1 cellular context compared by ENCODE assay signal in genomic region chr5:43313035-43313853, GRCh38.
TF ChIP-seq lines count a peak whose summit lies in the region.

Gene HMGCS1, minus strand, starts transcription at chr5:43313412. Its CDS starts 14,447 bp downstream, at chr5:43298965.

TF ChIP-seq in A549, 52 proteins besides CTCF, POLR2A, EP300 and RAD21 (continued from another document):
- peak; percentile 63; the same call in 1 of the 2 replicates for TF ChIP-seq HMGXB4 (CRISPR knock-in tag; IDR thresholded peaks at IDR 0.05; ENCODE audit: borderline replicate concordance)
- TF ChIP-seq HOXB13 (CRISPR knock-in tag; IDR thresholded peaks at IDR 0.05; ENCODE audit: low read depth): no peak
- TF ChIP-seq, protein P1, sequence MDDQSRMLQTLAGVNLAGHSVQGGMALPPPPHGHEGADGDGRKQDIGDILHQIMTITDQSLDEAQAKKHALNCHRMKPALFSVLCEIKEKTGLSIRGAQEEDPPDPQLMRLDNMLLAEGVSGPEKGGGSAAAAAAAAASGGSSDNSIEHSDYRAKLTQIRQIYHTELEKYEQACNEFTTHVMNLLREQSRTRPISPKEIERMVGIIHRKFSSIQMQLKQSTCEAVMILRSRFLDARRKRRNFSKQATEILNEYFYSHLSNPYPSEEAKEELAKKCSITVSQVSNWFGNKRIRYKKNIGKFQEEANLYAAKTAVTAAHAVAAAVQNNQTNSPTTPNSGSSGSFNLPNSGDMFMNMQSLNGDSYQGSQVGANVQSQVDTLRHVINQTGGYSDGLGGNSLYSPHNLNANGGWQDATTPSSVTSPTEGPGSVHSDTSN (IDR thresholded peaks at IDR 0.05): peak; percentile 88
- TF ChIP-seq MAFK (IDR thresholded peaks at IDR 0.05; ENCODE audit: partially characterized antibody): no peak
- peak; percentile 85 for TF ChIP-seq RFX5 (IDR thresholded peaks at IDR 0.05)
- TF ChIP-seq, protein P2, sequence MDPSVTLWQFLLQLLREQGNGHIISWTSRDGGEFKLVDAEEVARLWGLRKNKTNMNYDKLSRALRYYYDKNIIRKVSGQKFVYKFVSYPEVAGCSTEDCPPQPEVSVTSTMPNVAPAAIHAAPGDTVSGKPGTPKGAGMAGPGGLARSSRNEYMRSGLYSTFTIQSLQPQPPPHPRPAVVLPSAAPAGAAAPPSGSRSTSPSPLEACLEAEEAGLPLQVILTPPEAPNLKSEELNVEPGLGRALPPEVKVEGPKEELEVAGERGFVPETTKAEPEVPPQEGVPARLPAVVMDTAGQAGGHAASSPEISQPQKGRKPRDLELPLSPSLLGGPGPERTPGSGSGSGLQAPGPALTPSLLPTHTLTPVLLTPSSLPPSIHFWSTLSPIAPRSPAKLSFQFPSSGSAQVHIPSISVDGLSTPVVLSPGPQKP (IDR thresholded peaks at IDR 0.05; ENCODE audit: low read depth, low read length): no peak
- TF ChIP-seq NFE2L2 (conservative IDR thresholded peaks at IDR 0.05; ENCODE audit: low read length): no peak
- TF ChIP-seq KDM1A (IDR thresholded peaks at IDR 0.05; ENCODE audit: low read depth): no peak
- TF ChIP-seq SREBF2 (IDR thresholded peaks at IDR 0.05): peak; percentile 17; the same call in 1 of the 2 replicates
- TF ChIP-seq JUN (IDR thresholded peaks at IDR 0.05): peak; percentile 49 to 69; a peak in 2 of 5 replicates
- TF ChIP-seq, protein P3, sequence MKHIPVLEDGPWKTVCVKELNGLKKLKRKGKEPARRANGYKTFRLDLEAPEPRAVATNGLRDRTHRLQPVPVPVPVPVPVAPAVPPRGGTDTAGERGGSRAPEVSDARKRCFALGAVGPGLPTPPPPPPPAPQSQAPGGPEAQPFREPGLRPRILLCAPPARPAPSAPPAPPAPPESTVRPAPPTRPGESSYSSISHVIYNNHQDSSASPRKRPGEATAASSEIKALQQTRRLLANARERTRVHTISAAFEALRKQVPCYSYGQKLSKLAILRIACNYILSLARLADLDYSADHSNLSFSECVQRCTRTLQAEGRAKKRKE (CRISPR knock-in tag; IDR thresholded peaks at IDR 0.05; ENCODE audit: low read depth): no peak
- TF ChIP-seq KDM5A (IDR thresholded peaks at IDR 0.05): no peak
- TF ChIP-seq ZFP36 (IDR thresholded peaks at IDR 0.05; ENCODE audit: borderline replicate concordance, partially characterized antibody): no peak
- TF ChIP-seq ESRRA (IDR thresholded peaks at IDR 0.05; ENCODE audit: borderline replicate concordance, low read length): peak; percentile 71; the same call in 1 of the 2 replicates
TF ChIP-seq in A549: peak in this region for 16.
